Comparison of ENCODE assay signal across 1 cellular context in genomic region chr14:89491701-89492381, GRCh38.
A peak's percentile ranks its signal among the peaks of the same experiment; 100 is the strongest.
TF ChIP-seq lines count a peak whose summit lies in the region.

No MANE protein-coding gene starts in this region.

TF ChIP-seq in HepG2, 621 proteins besides CTCF, POLR2A, EP300 and RAD21 (continued from another document):
- TF ChIP-seq AHDC1 (CRISPR knock-in tag; IDR thresholded peaks at IDR 0.05; ENCODE audit: borderline replicate concordance) (peak; percentile 71; the same call in 1 of the 2 replicates), YEATS4 (CRISPR knock-in tag; IDR thresholded peaks at IDR 0.05; ENCODE audit: borderline replicate concordance) (no peak), ZFX (CRISPR knock-in tag; IDR thresholded peaks at IDR 0.05; ENCODE audit: low read depth) (peak; percentile 16; the same call in 1 of the 2 replicates), CEBPG (CRISPR knock-in tag; IDR thresholded peaks at IDR 0.05) (0 out of 2 replicates have a peak, but pooled peaks have one; percentile 18), FOXA1 (IDR thresholded peaks at IDR 0.05) (no peak), FOXA1 (CRISPR knock-in tag; IDR thresholded peaks at IDR 0.05) (peak; percentile 18; the same call in 1 of the 2 replicates), ZBTB7B (CRISPR knock-in tag; IDR thresholded peaks at IDR 0.05) (0 out of 2 replicates have a peak, but pooled peaks have one; percentile 61), ETV6 (CRISPR knock-in tag; conservative IDR thresholded peaks at IDR 0.05) (no peak), ARNT2 (CRISPR knock-in tag; IDR thresholded peaks at IDR 0.05; ENCODE audit: low read depth) (no peak), ZNF687 (CRISPR knock-in tag; IDR thresholded peaks at IDR 0.05) (peak; percentile 41; the same call in 1 of the 2 replicates), ZNF660 (CRISPR knock-in tag; IDR thresholded peaks at IDR 0.05; ENCODE audit: borderline replicate concordance, low read depth) (no peak)
- TF ChIP-seq, protein P1, sequence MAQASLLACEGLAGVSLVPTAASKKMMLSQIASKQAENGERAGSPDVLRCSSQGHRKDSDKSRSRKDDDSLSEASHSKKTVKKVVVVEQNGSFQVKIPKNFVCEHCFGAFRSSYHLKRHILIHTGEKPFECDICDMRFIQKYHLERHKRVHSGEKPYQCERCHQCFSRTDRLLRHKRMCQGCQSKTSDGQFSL (CRISPR knock-in tag; IDR thresholded peaks at IDR 0.05), result peak; percentile 66; the same call in 1 of the 2 replicates
